21 cellular contexts compared by ENCODE assay signal in the genomic region with DNA sequence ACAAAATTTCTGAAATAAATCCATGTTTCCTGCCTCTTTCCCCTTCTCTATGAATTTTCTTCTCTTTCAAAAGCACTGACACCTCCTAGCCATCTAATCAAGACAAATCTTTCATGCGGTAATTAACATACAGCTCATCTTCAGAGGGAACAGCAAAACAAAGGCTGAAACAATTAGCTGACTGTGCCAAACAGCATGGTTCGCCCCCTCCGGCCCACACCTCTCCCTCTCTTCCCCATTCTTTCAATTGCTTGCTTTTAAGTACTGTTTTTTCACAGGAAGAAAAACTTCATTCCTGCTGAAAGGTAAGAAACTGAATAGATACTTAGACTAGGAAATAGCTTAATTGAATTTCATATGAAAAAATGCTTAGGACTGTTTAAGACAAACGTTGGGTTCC.
DNase-seq lines count a peak whose midpoint lies in the region; ATAC-seq and TF ChIP-seq lines count a peak whose summit lies in the region.
"Had no signal": no experiment of that assay in that cellular context is flagged by ENCODE, and none has a peak within 500 bp of the region (broad histone marks: within the 10 kb centered on the region; RNA-seq: fewer than 3 reads in every experiment).

No MANE protein-coding gene starts in this region.

- H2BK15ac ChIP-seq in IMR-90 (ENCODE audit: low read depth, low read length): no peak overlapping the region

- no peak overlapping the region for H3K18ac ChIP-seq in IMR-90 (ENCODE audit: low read depth, low read length)

- TF ChIP-seq RAD21 in IMR-90 (IDR thresholded peaks at IDR 0.05; ENCODE audit: low read length): no peak

- CTCF ChIA-PET in IMR-90 (lab: Yijun Ruan, JAX): no interaction called here

- H4K5ac ChIP-seq in IMR-90 (ENCODE audit: low read depth, low read length): no peak overlapping the region

- H3K4me3 ChIP-seq in IMR-90 (ENCODE audit: insufficient read depth, low read depth, low read length) (no peak overlapping the region), NT2/D1 (ENCODE audit: insufficient read length, low read depth) (no peak overlapping the region), iPS-20b (ENCODE audit: low read length) (peak overlapping the region; percentile 35)

- ATAC-seq in IMR-90 (ENCODE audit: low read depth): no peak
- ATAC-seq: PC-3, SK-N-SH treated with all-trans-retinoic acid at 6 μM for 48 hours, T-cell had no signal

- H3K36me3 Mint-ChIP-seq in immature natural killer cell: peaks cover 0 to 4% (median 0%) of the 10 kb centered on the region in 3 donors
- H3K36me3 Mint-ChIP-seq: IgD-negative memory B cell, T-cell had no signal

- H3K27ac ChIP-seq in IMR-90 (ENCODE audit: insufficient read depth, low read length) (no peak overlapping the region), iPS-20b (ENCODE audit: low read length) (no peak overlapping the region)

- H3K9me1 ChIP-seq in IMR-90 (ENCODE audit: insufficient read depth, low read length): peaks cover 3% of the 10 kb centered on the region; the same call in 1 of the 2 replicates

- H3K9me3 ChIP-seq in IMR-90 (ENCODE audit: control insufficient read depth, insufficient read depth, low read length) (no peaks in the 10 kb centered on the region), NT2/D1 (ENCODE audit: insufficient read depth, low read length) (no peaks in the 10 kb centered on the region), iPS-20b (ENCODE audit: insufficient read depth, low read depth, low read length) (no peaks in the 10 kb centered on the region)
- H3K9me3 ChIP-seq: BE2C had no signal

- H2BK20ac ChIP-seq in IMR-90 (ENCODE audit: low read depth, low read length): peak overlapping the region; percentile 80; the same call in 1 of the 2 replicates

- intact Hi-C loops in IMR-90 (cut with micrococcal nuclease): no loop called here

- TF ChIP-seq POLR2A in IMR-90 (IDR thresholded peaks at IDR 0.05; ENCODE audit: low read depth, low read length): no peak

- no peak overlapping the region for H3K4me2 ChIP-seq in IMR-90 (ENCODE audit: low read depth, low read length)

- H3K79me1 ChIP-seq in IMR-90 (ENCODE audit: low read depth in 1 of 2, low read length in 2 of 2): no peaks in the 10 kb centered on the region

- H3K4ac ChIP-seq in IMR-90 (ENCODE audit: low read depth, low read length): no peak overlapping the region

- no peak overlapping the region for H2AK5ac ChIP-seq in IMR-90 (ENCODE audit: low read depth, low read length)

- no peak overlapping the region for H2AFZ ChIP-seq in IMR-90 (replicated peaks; ENCODE audit: low read length, poor library complexity)

- no peak overlapping the region for H3K27ac Mint-ChIP-seq in immature natural killer cell
- H3K27ac Mint-ChIP-seq: CD4-positive, CD25-positive, alpha-beta regulatory T cell; HFFc6; IgD-negative memory B cell; T-cell had no signal

- no peaks in the 10 kb centered on the region for H3K4me1 Mint-ChIP-seq in immature natural killer cell
- H3K4me1 Mint-ChIP-seq: CD4-positive, CD25-positive, alpha-beta regulatory T cell; IgD-negative memory B cell; T-cell had no signal

- H2AK9ac ChIP-seq in IMR-90 (replicated peaks; ENCODE audit: low read depth, low read length, poor library complexity): no peak overlapping the region

- POLR2A ChIA-PET in IMR-90 (lab: Charles Lee; ENCODE audit: unreplicated experiment): no interaction called here

- H4K20me1 ChIP-seq in IMR-90 (ENCODE audit: insufficient read depth, low read length): no peaks in the 10 kb centered on the region

- no peak overlapping the region for H3K14ac ChIP-seq in IMR-90 (replicated peaks; ENCODE audit: low read depth, low read length)

- H2BK120ac ChIP-seq in IMR-90 (ENCODE audit: low read depth, low read length): no peak overlapping the region

- in situ Hi-C loops in IMR-90 (cut with MboI; ENCODE audit: low sequenced_read_pairs): no loop called here

- H2BK5ac ChIP-seq in IMR-90 (ENCODE audit: low read depth, low read length, poor library complexity, severe bottlenecking): no peak overlapping the region

- H4K91ac ChIP-seq in IMR-90 (ENCODE audit: insufficient read depth, low read depth, low read length): no peak overlapping the region

- H3K4me1 ChIP-seq in IMR-90 (ENCODE audit: control insufficient read depth, insufficient read depth, low read length): 0 out of 2 replicates have a peak, but pooled peaks cover 2% of the 10 kb centered on the region
- no peaks in the 10 kb centered on the region for H3K4me1 ChIP-seq in NT2/D1 (ENCODE audit: insufficient read depth, insufficient read length)
- H3K4me1 ChIP-seq in iPS-20b (ENCODE audit: insufficient read depth, low read length): peaks cover 24% of the 10 kb centered on the region
- H3K4me1 ChIP-seq: BE2C had no signal

- dilution Hi-C loops in IMR-90 (cut with HindIII; ENCODE audit: low sequenced_read_pairs, unreplicated experiment): no loop called here

- peaks cover 0 to 4% (median 0%) of the 10 kb centered on the region in 6 donors for H3K9me3 Mint-ChIP-seq in immature natural killer cell
- H3K9me3 Mint-ChIP-seq: HFFc6, T-cell had no signal

- peak; percentile 66 for DNase-seq in ELF-1 (ENCODE audit: low read depth, low spot score)
- DNase-seq in IMR-90: no peak
- peak; percentile 3 for DNase-seq in NT2/D1 (ENCODE audit: low read depth, low spot score)
- no peak for DNase-seq in immature natural killer cell
- no peak for DNase-seq in NCI-H226
- DNase-seq in DMS114 treated with DMSO at 0.1 percent for 48 hours (lab: John Stamatoyannopoulos, UW; ENCODE audit: unreplicated experiment): no peak
- no peak for DNase-seq in NCI-H510A (lab: John Stamatoyannopoulos, UW)
- DNase-seq: BE2C; CD4-positive, CD25-positive, alpha-beta regulatory T cell; DMS53; HFFc6; MM.1S; NCI-H187 treated with DMSO at 0.1 percent for 48 hours; NCI-H446 treated with DMSO at 0.1 percent for 48 hours; PC-3; RPMI8226; SHP77 treated with DMSO at 0.1 percent for 48 hours; T-cell had no signal

- H3K56ac ChIP-seq in IMR-90 (ENCODE audit: extremely low read depth, insufficient read depth, low read length): no peak overlapping the region

- no peak overlapping the region for H4K8ac ChIP-seq in IMR-90 (ENCODE audit: low read depth in 2 of 2, low read length in 2 of 2)

- H3K36me3 ChIP-seq in IMR-90 (ENCODE audit: control insufficient read depth, insufficient read depth, low read length): no peaks in the 10 kb centered on the region
- H3K36me3 ChIP-seq in NT2/D1 (ENCODE audit: insufficient read depth, insufficient read length, low read length): no peaks in the 10 kb centered on the region
- H3K36me3 ChIP-seq in iPS-20b (ENCODE audit: insufficient read depth, low read depth, low read length): no peaks in the 10 kb centered on the region
- H3K36me3 ChIP-seq: BE2C had no signal

- BruUV-seq in IMR-90 (replicated peaks; lab: Mats Ljungman, UMichigan): no TSS peak

- H3K9ac ChIP-seq in IMR-90 (ENCODE audit: low read depth, low read length): no peak overlapping the region
- H3K9ac ChIP-seq in NT2/D1 (ENCODE audit: insufficient read length, low read depth): no peak overlapping the region
- no peak overlapping the region for H3K9ac ChIP-seq in iPS-20b (ENCODE audit: low read depth, low read length)

- WGBS in IMR-90 (ENCODE audit: extremely low coverage in 2 of 2, insufficient read length in 1 of 2), 2 experiments: 86% methylated on average over 2 of the region's 4 CpGs; no CpG with 5 or more reads in 1 of the 2 experiments

- no peak for TF ChIP-seq CTCF in IMR-90 (conservative IDR thresholded peaks at IDR 0.05; ENCODE audit: low read depth, low read length)

- peaks cover 2 to 5% (median 5%) of the 10 kb centered on the region in 3 donors for H3K27me3 Mint-ChIP-seq in immature natural killer cell (ENCODE audit: low read depth in 3 of 3)
- H3K27me3 Mint-ChIP-seq: IgD-negative memory B cell had no signal

- H3K23ac ChIP-seq in IMR-90 (ENCODE audit: low read depth, low read length): no peak overlapping the region

- H3K27me3 ChIP-seq in IMR-90 (ENCODE audit: control insufficient read depth, insufficient read depth, low read length) (no peaks in the 10 kb centered on the region), NT2/D1 (ENCODE audit: insufficient read depth, insufficient read length) (no peaks in the 10 kb centered on the region), iPS-20b (ENCODE audit: insufficient read depth, low read length) (no peaks in the 10 kb centered on the region)
- H3K27me3 ChIP-seq: BE2C had no signal

- H3K4me3 Mint-ChIP-seq in immature natural killer cell: no peak overlapping the region
- H3K4me3 Mint-ChIP-seq: CD4-positive, CD25-positive, alpha-beta regulatory T cell; HFFc6; IgD-negative memory B cell; T-cell had no signal

TF ChIP-seq in IMR-90, 13 proteins besides CTCF, POLR2A, EP300 and RAD21 (continues in another document):
- no peak for TF ChIP-seq SMC3 (IDR thresholded peaks at IDR 0.05; ENCODE audit: low read depth, low read length)
- TF ChIP-seq CHD1 (IDR thresholded peaks at IDR 0.05; ENCODE audit: low read depth, low read length): no peak
- TF ChIP-seq, protein P1, sequence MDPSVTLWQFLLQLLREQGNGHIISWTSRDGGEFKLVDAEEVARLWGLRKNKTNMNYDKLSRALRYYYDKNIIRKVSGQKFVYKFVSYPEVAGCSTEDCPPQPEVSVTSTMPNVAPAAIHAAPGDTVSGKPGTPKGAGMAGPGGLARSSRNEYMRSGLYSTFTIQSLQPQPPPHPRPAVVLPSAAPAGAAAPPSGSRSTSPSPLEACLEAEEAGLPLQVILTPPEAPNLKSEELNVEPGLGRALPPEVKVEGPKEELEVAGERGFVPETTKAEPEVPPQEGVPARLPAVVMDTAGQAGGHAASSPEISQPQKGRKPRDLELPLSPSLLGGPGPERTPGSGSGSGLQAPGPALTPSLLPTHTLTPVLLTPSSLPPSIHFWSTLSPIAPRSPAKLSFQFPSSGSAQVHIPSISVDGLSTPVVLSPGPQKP (IDR thresholded peaks at IDR 0.05; ENCODE audit: borderline replicate concordance, low read depth, low read length): no peak
- TF ChIP-seq FOS (IDR thresholded peaks at IDR 0.05; ENCODE audit: low read depth, low read length): no peak
- TF ChIP-seq, protein P2, sequence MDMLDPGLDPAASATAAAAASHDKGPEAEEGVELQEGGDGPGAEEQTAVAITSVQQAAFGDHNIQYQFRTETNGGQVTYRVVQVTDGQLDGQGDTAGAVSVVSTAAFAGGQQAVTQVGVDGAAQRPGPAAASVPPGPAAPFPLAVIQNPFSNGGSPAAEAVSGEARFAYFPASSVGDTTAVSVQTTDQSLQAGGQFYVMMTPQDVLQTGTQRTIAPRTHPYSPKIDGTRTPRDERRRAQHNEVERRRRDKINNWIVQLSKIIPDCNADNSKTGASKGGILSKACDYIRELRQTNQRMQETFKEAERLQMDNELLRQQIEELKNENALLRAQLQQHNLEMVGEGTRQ (IDR thresholded peaks at IDR 0.05; ENCODE audit: low read depth, low read length): no peak
- no peak for TF ChIP-seq RFX5 (IDR thresholded peaks at IDR 0.05; ENCODE audit: low read depth, low read length)
- no peak for TF ChIP-seq MAFK (IDR thresholded peaks at IDR 0.05; ENCODE audit: low read depth, low read length)
- TF ChIP-seq CEBPB (IDR thresholded peaks at IDR 0.05; ENCODE audit: low read depth, low read length): no peak
- no peak for TF ChIP-seq RCOR1 (IDR thresholded peaks at IDR 0.05; ENCODE audit: insufficient replicate concordance, low read length)
- TF ChIP-seq MAZ (IDR thresholded peaks at IDR 0.05; ENCODE audit: borderline replicate concordance, low read depth, low read length): no peak
- no peak for TF ChIP-seq BHLHE40 (IDR thresholded peaks at IDR 0.05; ENCODE audit: low read depth, low read length)

Comparison
In these comparisons a context has a peak if more than half of its experiments do, and no peak if none do; other contexts are left out.
1. DNase-seq: peak in ELF-1 (single experiment) and NT2/D1 (single experiment); none in IMR-90 (single experiment), immature natural killer cell (0 of 3), NCI-H226 (single experiment), DMS114 treated with DMSO at 0.1 percent for 48 hours (single experiment) and NCI-H510A (single experiment).